ENCODE assay signal across 21 cellular contexts in genomic region chr1:170640581-170640980, GRCh38. TPM values are rescaled to one million over a fixed set of nuclear protein-coding genes. Genes with fewer than 3 reads are reported as not detected.
DNase-seq lines count a peak whose midpoint lies in the region; FAIRE-seq and TF ChIP-seq lines count a peak whose summit lies in the region.
"Had no signal": no experiment of that assay in that cellular context is flagged by ENCODE, and none has a peak within 500 bp of the region (broad histone marks: within the 10 kb centered on the region; RNA-seq: fewer than 3 reads in every experiment).

No MANE protein-coding gene starts in this region.

- no peaks in the 10 kb centered on the region for H3K27me3 ChIP-seq in BLaER1 treated with 17β-estradiol and CSF1 and Interleukin-3, amounts not matched to agents 10 nM and 100 nM
- H3K27me3 ChIP-seq in MM.1S (replicated peaks; ENCODE audit: insufficient read depth, low read length), result no peaks in the 10 kb centered on the region

- peak overlapping the region in 7 of 11 experiments; percentile 2 to 32 (median 20); a peak in 7 of 22 replicates for H3K4me2 ChIP-seq in BLaER1 treated with 17β-estradiol and CSF1 and Interleukin-3, amounts not matched to agents 10 nM and 100 nM
- no peak overlapping the region for H3K4me2 ChIP-seq in MM.1S (ENCODE audit: low read depth, low read length)

- peak; percentile 15 for DNase-seq in A172 (ENCODE audit: low spot score)
- DNase-seq in MM.1S, result peak; percentile 33
- DNase-seq in iris pigment epithelial cell (ENCODE audit: low read depth), result peak; percentile 9
- DNase-seq in AG20443 (ENCODE audit: low spot score), result no peak
- no peak for DNase-seq in frontal cortex (ENCODE audit: low spot score in 2 of 2)
- DNase-seq in occipital lobe (lab: John Stamatoyannopoulos, UW), result no peak
- DNase-seq: C1 segment of cervical spinal cord; CD8-positive, alpha-beta T cell; DMS153; EL; GF-D8; NCI-H1092 treated with DMSO at 0.1 percent for 48 hours; NCI-H146; NCI-H2029 treated with DMSO at 0.1 percent for 48 hours; NCI-H510A; NCI-H748 treated with DMSO at 0.1 percent for 48 hours; NK-92 treated with Interleukin-12 subunit alpha and Interleukin-12 subunit beta, amount 100 ng/mL, for 24 hours; SIG-M5; T-cell had no signal

- H3K4me1 ChIP-seq in BLaER1 treated with 17β-estradiol and CSF1 and Interleukin-3, amounts not matched to agents 10 nM and 100 nM, result peaks cover 0 to 12% (median 10%) of the 10 kb centered on the region in 10 experiments; a peak in 15 of 20 replicates
- no peaks in the 10 kb centered on the region for H3K4me1 ChIP-seq in MM.1S (ENCODE audit: low read length)

- no peaks in the 10 kb centered on the region for H3F3A ChIP-seq in MM.1S (ENCODE audit: insufficient read depth, low read length)

- H3K9me2 ChIP-seq in MM.1S (replicated peaks; ENCODE audit: insufficient read depth, low read length), result no peaks in the 10 kb centered on the region

- no peaks in the 10 kb centered on the region for H3K36me3 ChIP-seq in BLaER1 treated with 17β-estradiol and CSF1 and Interleukin-3, amounts not matched to agents 10 nM and 100 nM
- no peaks in the 10 kb centered on the region for H3K36me3 ChIP-seq in MM.1S (replicated peaks; ENCODE audit: insufficient read depth, low read length)

- H3K9me3 ChIP-seq in BLaER1 treated with 17β-estradiol and CSF1 and Interleukin-3, amounts not matched to agents 10 nM and 100 nM (replicated peaks in 1 of 11), result peaks cover 5 to 10% (median 7%) of the 10 kb centered on the region in 11 experiments; a peak in 15 of 22 replicates
- H3K9me3 ChIP-seq in MM.1S (replicated peaks; ENCODE audit: insufficient read depth, low read length), result no peaks in the 10 kb centered on the region

- no peak overlapping the region for H3K4me3 ChIP-seq in BLaER1 treated with 17β-estradiol and CSF1 and Interleukin-3, amounts not matched to agents 10 nM and 100 nM
- no peak overlapping the region for H3K4me3 ChIP-seq in MM.1S (ENCODE audit: low read length)

- no peak overlapping the region for H3K9ac ChIP-seq in BLaER1 treated with 17β-estradiol and CSF1 and Interleukin-3, amounts not matched to agents 10 nM and 100 nM
- H3K9ac ChIP-seq in MM.1S (ENCODE audit: low read length), result no peak overlapping the region

- H3K79me2 ChIP-seq in MM.1S (ENCODE audit: low read length), result no peaks in the 10 kb centered on the region

- H2AFZ ChIP-seq in MM.1S (ENCODE audit: low read length), result no peak overlapping the region

- peak overlapping the region in 1 of 11 experiments; percentile 20; a peak in 2 of 22 replicates for H3K27ac ChIP-seq in BLaER1 treated with 17β-estradiol and CSF1 and Interleukin-3, amounts not matched to agents 10 nM and 100 nM
- no peak overlapping the region for H3K27ac ChIP-seq in MM.1S (ENCODE audit: low read length)

- no peak for FAIRE-seq in frontal cortex (lab: Jason Lieb, UNC)
- FAIRE-seq: GM19239 had no signal

- no peak for TF ChIP-seq CTCF in MM.1S (IDR thresholded peaks at IDR 0.05; ENCODE audit: low read length)

- H4K20me1 ChIP-seq in BLaER1 treated with 17β-estradiol and CSF1 and Interleukin-3, amounts not matched to agents 10 nM and 100 nM, result no peaks in the 10 kb centered on the region
- H4K20me1 ChIP-seq in MM.1S (ENCODE audit: insufficient read depth, low read length), result no peaks in the 10 kb centered on the region

RNA-seq across cellular contexts. Expression of gene PRRX1, which starts 23.4 kb away (rescaled TPM):
- 14.0 and 18.2 TPM in 2 replicates for total RNA-seq in A172 (2014; rRNA removed; shearing (Covaris generic))
- 6.5 TPM for total RNA-seq in frontal cortex
- total RNA-seq in occipital lobe, result 5.5 TPM
- total RNA-seq: CD8-positive, alpha-beta T cell had no signal

Comparison
In these comparisons a context has a peak if more than half of its experiments do, and no peak if none do; other contexts are left out.
1. DNase-seq: peak in A172 (single experiment), MM.1S (single experiment) and iris pigment epithelial cell (single experiment); none in AG20443 (single experiment), frontal cortex (0 of 2) and occipital lobe (single experiment).